Comparison of ENCODE assay signal across 1 cellular context in the genomic region with DNA sequence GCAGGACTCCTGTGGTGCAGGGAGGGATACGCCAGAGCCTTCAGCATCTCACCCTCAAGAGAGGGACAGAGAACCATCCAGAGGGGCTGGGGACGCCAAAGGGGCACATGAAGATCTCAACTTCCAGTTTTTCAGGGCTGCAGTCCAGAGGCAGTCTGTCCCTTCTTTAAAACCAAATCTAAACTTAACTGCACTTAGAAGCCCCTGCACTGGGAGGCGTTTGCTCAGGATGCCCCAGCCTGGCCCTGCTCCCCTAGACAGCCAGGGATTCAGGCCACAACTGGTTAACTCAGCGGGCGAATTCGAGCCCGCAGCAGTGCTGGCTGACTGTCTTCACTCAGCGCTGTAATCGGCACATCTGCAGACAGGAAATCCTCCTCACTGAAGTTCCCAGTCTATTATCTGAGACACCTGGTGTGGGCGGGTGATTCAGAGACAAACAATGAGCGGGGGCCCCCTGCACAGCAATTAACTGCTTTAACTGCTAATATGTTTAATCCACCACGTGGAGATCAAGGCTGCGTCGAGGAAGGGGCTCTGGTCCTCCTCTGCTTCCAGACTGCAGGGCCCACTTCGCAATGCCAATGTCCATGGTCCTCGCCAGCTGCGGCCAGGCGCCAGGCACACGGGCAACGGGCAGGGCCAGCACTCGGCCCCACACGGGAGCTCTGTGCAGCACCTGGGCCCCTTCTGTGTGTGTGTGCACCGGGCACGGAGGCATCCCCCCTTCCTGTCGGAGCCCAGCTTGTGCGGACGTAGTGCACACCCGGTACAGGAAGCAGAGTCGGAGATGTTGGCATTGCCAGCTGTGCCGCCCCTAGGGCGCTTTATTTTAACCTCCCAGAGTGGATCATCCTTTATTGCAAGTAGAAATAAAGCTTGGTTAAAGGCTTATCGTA.
TF ChIP-seq lines count a peak whose summit lies in the region.

No MANE protein-coding gene starts in this region.

TF ChIP-seq in K562, 482 proteins besides CTCF, POLR2A, EP300 and RAD21 (continued from another document and continues in another):
- TF ChIP-seq FUS (optimal IDR thresholded peaks at IDR 0.05; ENCODE audit: low read depth, low read length) (no peak), HDAC8 (tag; IDR thresholded peaks at IDR 0.05) (no peak; the same call in 1 of the 2 replicates), ESRRA (IDR thresholded peaks at IDR 0.05; ENCODE audit: borderline replicate concordance, low read depth) (no peak; the same call in 1 of the 2 replicates), JUNB (CRISPR knock-in tag; conservative IDR thresholded peaks at IDR 0.05) (no peak; the same call in 1 of the 2 replicates), SLC30A9 (CRISPR knock-in tag; IDR thresholded peaks at IDR 0.05) (no peak), MTF1 (CRISPR knock-in tag; IDR thresholded peaks at IDR 0.05; ENCODE audit: borderline replicate concordance) (0 out of 2 replicates have a peak, but pooled peaks have one; percentile 37), PHTF2 (CRISPR knock-in tag; IDR thresholded peaks at IDR 0.05) (no peak), ZNF282 (CRISPR knock-in tag; IDR thresholded peaks at IDR 0.05) (no peak), ZNF561 (CRISPR knock-in tag; conservative IDR thresholded peaks at IDR 0.05) (0 out of 2 replicates have a peak, but pooled peaks have one; percentile 8), TARDBP (IDR thresholded peaks at IDR 0.05) (peak; percentile 57), NR2C2 (CRISPR knock-in tag; IDR thresholded peaks at IDR 0.05) (no peak), NR2C2 (tag; IDR thresholded peaks at IDR 0.05) (no peak), NR1H2 (CRISPR knock-in tag; IDR thresholded peaks at IDR 0.05) (no peak), STAT5B (CRISPR knock-in tag; IDR thresholded peaks at IDR 0.05) (no peak), KHSRP (IDR thresholded peaks at IDR 0.05) (peak; percentile 36; the same call in 1 of the 2 replicates), SRSF3 (IDR thresholded peaks at IDR 0.05; ENCODE audit: insufficient read depth, low read length) (no peak), NELFE (IDR thresholded peaks at IDR 0.05; ENCODE audit: insufficient read depth, insufficient read length) (no peak), ETV1 (tag; conservative IDR thresholded peaks at IDR 0.05; ENCODE audit: low read depth) (peak; percentile 99), PHF8 (IDR thresholded peaks at IDR 0.05; ENCODE audit: borderline replicate concordance, low read length) (peak; percentile 27; the same call in 1 of the 2 replicates), ZNF75A (CRISPR knock-in tag; IDR thresholded peaks at IDR 0.05) (no peak), SETDB1 (IDR thresholded peaks at IDR 0.05; ENCODE audit: low read length) (peak; percentile 8), FOXP1 (CRISPR knock-in tag; IDR thresholded peaks at IDR 0.05) (no peak), PHF20 (IDR thresholded peaks at IDR 0.05; ENCODE audit: partially characterized antibody) (no peak), MAFF (IDR thresholded peaks at IDR 0.05; ENCODE audit: low read length) (peak; percentile 58)
- TF ChIP-seq, protein P1, sequence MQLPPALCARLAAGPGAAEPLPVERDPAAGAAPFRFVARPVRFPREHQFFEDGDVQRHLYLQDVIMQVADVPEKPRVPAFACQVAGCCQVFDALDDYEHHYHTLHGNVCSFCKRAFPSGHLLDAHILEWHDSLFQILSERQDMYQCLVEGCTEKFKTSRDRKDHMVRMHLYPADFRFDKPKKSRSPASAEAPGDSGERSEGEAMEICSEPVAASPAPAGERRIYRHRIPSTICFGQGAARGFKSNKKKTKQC (CRISPR knock-in tag; IDR thresholded peaks at IDR 0.05), result no peak
- TF ChIP-seq, protein P2, sequence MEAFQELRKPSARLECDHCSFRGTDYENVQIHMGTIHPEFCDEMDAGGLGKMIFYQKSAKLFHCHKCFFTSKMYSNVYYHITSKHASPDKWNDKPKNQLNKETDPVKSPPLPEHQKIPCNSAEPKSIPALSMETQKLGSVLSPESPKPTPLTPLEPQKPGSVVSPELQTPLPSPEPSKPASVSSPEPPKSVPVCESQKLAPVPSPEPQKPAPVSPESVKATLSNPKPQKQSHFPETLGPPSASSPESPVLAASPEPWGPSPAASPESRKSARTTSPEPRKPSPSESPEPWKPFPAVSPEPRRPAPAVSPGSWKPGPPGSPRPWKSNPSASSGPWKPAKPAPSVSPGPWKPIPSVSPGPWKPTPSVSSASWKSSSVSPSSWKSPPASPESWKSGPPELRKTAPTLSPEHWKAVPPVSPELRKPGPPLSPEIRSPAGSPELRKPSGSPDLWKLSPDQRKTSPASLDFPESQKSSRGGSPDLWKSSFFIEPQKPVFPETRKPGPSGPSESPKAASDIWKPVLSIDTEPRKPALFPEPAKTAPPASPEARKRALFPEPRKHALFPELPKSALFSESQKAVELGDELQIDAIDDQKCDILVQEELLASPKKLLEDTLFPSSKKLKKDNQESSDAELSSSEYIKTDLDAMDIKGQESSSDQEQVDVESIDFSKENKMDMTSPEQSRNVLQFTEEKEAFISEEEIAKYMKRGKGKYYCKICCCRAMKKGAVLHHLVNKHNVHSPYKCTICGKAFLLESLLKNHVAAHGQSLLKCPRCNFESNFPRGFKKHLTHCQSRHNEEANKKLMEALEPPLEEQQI (IDR thresholded peaks at IDR 0.05), result no peak
- TF ChIP-seq, protein P3, sequence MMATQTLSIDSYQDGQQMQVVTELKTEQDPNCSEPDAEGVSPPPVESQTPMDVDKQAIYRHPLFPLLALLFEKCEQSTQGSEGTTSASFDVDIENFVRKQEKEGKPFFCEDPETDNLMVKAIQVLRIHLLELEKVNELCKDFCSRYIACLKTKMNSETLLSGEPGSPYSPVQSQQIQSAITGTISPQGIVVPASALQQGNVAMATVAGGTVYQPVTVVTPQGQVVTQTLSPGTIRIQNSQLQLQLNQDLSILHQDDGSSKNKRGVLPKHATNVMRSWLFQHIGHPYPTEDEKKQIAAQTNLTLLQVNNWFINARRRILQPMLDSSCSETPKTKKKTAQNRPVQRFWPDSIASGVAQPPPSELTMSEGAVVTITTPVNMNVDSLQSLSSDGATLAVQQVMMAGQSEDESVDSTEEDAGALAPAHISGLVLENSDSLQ (IDR thresholded peaks at IDR 0.05), result peak; percentile 83
- TF ChIP-seq, protein P4, sequence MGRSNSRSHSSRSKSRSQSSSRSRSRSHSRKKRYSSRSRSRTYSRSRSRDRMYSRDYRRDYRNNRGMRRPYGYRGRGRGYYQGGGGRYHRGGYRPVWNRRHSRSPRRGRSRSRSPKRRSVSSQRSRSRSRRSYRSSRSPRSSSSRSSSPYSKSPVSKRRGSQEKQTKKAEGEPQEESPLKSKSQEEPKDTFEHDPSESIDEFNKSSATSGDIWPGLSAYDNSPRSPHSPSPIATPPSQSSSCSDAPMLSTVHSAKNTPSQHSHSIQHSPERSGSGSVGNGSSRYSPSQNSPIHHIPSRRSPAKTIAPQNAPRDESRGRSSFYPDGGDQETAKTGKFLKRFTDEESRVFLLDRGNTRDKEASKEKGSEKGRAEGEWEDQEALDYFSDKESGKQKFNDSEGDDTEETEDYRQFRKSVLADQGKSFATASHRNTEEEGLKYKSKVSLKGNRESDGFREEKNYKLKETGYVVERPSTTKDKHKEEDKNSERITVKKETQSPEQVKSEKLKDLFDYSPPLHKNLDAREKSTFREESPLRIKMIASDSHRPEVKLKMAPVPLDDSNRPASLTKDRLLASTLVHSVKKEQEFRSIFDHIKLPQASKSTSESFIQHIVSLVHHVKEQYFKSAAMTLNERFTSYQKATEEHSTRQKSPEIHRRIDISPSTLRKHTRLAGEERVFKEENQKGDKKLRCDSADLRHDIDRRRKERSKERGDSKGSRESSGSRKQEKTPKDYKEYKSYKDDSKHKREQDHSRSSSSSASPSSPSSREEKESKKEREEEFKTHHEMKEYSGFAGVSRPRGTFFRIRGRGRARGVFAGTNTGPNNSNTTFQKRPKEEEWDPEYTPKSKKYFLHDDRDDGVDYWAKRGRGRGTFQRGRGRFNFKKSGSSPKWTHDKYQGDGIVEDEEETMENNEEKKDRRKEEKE (IDR thresholded peaks at IDR 0.05; ENCODE audit: borderline replicate concordance in 1 of 2, control insufficient read depth in 1 of 2, low read depth in 2 of 2, low read length in 1 of 2), result peak in 1 of 2 experiments; percentile 95; a peak in 2 of 4 replicates
- TF ChIP-seq, protein P5, sequence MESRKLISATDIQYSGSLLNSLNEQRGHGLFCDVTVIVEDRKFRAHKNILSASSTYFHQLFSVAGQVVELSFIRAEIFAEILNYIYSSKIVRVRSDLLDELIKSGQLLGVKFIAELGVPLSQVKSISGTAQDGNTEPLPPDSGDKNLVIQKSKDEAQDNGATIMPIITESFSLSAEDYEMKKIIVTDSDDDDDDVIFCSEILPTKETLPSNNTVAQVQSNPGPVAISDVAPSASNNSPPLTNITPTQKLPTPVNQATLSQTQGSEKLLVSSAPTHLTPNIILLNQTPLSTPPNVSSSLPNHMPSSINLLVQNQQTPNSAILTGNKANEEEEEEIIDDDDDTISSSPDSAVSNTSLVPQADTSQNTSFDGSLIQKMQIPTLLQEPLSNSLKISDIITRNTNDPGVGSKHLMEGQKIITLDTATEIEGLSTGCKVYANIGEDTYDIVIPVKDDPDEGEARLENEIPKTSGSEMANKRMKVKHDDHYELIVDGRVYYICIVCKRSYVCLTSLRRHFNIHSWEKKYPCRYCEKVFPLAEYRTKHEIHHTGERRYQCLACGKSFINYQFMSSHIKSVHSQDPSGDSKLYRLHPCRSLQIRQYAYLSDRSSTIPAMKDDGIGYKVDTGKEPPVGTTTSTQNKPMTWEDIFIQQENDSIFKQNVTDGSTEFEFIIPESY (CRISPR knock-in tag; IDR thresholded peaks at IDR 0.05), result no peak
- TF ChIP-seq, protein P6, sequence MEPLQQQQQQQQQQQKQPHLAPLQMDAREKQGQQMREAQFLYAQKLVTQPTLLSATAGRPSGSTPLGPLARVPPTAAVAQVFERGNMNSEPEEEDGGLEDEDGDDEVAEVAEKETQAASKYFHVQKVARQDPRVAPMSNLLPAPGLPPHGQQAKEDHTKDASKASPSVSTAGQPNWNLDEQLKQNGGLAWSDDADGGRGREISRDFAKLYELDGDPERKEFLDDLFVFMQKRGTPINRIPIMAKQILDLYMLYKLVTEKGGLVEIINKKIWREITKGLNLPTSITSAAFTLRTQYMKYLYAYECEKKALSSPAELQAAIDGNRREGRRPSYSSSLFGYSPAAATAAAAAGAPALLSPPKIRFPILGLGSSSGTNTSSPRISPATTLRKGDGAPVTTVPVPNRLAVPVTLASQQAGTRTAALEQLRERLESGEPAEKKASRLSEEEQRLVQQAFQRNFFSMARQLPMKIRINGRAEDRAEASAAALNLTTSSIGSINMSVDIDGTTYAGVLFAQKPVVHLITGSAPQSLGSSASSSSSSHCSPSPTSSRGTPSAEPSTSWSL (CRISPR knock-in tag; IDR thresholded peaks at IDR 0.05; ENCODE audit: borderline replicate concordance), result peak; percentile 69; the same call in 1 of the 2 replicates
- TF ChIP-seq, protein P7, sequence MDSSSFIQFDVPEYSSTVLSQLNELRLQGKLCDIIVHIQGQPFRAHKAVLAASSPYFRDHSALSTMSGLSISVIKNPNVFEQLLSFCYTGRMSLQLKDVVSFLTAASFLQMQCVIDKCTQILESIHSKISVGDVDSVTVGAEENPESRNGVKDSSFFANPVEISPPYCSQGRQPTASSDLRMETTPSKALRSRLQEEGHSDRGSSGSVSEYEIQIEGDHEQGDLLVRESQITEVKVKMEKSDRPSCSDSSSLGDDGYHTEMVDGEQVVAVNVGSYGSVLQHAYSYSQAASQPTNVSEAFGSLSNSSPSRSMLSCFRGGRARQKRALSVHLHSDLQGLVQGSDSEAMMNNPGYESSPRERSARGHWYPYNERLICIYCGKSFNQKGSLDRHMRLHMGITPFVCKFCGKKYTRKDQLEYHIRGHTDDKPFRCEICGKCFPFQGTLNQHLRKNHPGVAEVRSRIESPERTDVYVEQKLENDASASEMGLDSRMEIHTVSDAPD (CRISPR knock-in tag; IDR thresholded peaks at IDR 0.05), result no peak; the same call in 1 of the 2 replicates
- TF ChIP-seq, protein P8, sequence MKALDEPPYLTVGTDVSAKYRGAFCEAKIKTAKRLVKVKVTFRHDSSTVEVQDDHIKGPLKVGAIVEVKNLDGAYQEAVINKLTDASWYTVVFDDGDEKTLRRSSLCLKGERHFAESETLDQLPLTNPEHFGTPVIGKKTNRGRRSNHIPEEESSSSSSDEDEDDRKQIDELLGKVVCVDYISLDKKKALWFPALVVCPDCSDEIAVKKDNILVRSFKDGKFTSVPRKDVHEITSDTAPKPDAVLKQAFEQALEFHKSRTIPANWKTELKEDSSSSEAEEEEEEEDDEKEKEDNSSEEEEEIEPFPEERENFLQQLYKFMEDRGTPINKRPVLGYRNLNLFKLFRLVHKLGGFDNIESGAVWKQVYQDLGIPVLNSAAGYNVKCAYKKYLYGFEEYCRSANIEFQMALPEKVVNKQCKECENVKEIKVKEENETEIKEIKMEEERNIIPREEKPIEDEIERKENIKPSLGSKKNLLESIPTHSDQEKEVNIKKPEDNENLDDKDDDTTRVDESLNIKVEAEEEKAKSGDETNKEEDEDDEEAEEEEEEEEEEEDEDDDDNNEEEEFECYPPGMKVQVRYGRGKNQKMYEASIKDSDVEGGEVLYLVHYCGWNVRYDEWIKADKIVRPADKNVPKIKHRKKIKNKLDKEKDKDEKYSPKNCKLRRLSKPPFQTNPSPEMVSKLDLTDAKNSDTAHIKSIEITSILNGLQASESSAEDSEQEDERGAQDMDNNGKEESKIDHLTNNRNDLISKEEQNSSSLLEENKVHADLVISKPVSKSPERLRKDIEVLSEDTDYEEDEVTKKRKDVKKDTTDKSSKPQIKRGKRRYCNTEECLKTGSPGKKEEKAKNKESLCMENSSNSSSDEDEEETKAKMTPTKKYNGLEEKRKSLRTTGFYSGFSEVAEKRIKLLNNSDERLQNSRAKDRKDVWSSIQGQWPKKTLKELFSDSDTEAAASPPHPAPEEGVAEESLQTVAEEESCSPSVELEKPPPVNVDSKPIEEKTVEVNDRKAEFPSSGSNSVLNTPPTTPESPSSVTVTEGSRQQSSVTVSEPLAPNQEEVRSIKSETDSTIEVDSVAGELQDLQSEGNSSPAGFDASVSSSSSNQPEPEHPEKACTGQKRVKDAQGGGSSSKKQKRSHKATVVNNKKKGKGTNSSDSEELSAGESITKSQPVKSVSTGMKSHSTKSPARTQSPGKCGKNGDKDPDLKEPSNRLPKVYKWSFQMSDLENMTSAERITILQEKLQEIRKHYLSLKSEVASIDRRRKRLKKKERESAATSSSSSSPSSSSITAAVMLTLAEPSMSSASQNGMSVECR (CRISPR knock-in tag; IDR thresholded peaks at IDR 0.05), result no peak
- TF ChIP-seq, protein P9, sequence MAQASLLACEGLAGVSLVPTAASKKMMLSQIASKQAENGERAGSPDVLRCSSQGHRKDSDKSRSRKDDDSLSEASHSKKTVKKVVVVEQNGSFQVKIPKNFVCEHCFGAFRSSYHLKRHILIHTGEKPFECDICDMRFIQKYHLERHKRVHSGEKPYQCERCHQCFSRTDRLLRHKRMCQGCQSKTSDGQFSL (CRISPR knock-in tag; IDR thresholded peaks at IDR 0.05), result no peak
- TF ChIP-seq, protein P9 (tag; IDR thresholded peaks at IDR 0.05), result peak in 1 of 2 experiments; percentile 64; a peak in 1 of 4 replicates
